Comparison of ENCODE assay signal across 1 cellular context in genomic region chr21:34745557-34746255, GRCh38.
TF ChIP-seq lines count a peak whose summit lies in the region.

No MANE protein-coding gene starts in this region.

TF ChIP-seq in SK-N-SH treated with all-trans-retinoic acid at 6 μM for 48 hours, 23 proteins besides CTCF, POLR2A, EP300 and RAD21 (continued from another document):
- TF ChIP-seq, protein P1, sequence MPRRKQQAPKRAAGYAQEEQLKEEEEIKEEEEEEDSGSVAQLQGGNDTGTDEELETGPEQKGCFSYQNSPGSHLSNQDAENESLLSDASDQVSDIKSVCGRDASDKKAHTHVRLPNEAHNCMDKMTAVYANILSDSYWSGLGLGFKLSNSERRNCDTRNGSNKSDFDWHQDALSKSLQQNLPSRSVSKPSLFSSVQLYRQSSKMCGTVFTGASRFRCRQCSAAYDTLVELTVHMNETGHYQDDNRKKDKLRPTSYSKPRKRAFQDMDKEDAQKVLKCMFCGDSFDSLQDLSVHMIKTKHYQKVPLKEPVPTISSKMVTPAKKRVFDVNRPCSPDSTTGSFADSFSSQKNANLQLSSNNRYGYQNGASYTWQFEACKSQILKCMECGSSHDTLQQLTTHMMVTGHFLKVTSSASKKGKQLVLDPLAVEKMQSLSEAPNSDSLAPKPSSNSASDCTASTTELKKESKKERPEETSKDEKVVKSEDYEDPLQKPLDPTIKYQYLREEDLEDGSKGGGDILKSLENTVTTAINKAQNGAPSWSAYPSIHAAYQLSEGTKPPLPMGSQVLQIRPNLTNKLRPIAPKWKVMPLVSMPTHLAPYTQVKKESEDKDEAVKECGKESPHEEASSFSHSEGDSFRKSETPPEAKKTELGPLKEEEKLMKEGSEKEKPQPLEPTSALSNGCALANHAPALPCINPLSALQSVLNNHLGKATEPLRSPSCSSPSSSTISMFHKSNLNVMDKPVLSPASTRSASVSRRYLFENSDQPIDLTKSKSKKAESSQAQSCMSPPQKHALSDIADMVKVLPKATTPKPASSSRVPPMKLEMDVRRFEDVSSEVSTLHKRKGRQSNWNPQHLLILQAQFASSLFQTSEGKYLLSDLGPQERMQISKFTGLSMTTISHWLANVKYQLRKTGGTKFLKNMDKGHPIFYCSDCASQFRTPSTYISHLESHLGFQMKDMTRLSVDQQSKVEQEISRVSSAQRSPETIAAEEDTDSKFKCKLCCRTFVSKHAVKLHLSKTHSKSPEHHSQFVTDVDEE (CRISPR knock-in tag; IDR thresholded peaks at IDR 0.05): no peak
- TF ChIP-seq, protein P2, sequence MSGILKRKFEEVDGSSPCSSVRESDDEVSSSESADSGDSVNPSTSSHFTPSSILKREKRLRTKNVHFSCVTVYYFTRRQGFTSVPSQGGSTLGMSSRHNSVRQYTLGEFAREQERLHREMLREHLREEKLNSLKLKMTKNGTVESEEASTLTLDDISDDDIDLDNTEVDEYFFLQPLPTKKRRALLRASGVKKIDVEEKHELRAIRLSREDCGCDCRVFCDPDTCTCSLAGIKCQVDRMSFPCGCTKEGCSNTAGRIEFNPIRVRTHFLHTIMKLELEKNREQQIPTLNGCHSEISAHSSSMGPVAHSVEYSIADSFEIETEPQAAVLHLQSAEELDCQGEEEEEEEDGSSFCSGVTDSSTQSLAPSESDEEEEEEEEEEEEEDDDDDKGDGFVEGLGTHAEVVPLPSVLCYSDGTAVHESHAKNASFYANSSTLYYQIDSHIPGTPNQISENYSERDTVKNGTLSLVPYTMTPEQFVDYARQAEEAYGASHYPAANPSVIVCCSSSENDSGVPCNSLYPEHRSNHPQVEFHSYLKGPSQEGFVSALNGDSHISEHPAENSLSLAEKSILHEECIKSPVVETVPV (CRISPR knock-in tag; IDR thresholded peaks at IDR 0.05): no peak
- TF ChIP-seq PPARA (CRISPR knock-in tag; IDR thresholded peaks at IDR 0.05; ENCODE audit: borderline replicate concordance) (no peak), GLIS3 (CRISPR knock-in tag; IDR thresholded peaks at IDR 0.05) (no peak), PATZ1 (CRISPR knock-in tag; IDR thresholded peaks at IDR 0.05; ENCODE audit: borderline replicate concordance) (no peak), ZFP30 (CRISPR knock-in tag; IDR thresholded peaks at IDR 0.05) (no peak), TCF4 (CRISPR knock-in tag; IDR thresholded peaks at IDR 0.05; ENCODE audit: borderline replicate concordance) (no peak)
